ENCODE assay signal across 25 cellular contexts in the genomic region with DNA sequence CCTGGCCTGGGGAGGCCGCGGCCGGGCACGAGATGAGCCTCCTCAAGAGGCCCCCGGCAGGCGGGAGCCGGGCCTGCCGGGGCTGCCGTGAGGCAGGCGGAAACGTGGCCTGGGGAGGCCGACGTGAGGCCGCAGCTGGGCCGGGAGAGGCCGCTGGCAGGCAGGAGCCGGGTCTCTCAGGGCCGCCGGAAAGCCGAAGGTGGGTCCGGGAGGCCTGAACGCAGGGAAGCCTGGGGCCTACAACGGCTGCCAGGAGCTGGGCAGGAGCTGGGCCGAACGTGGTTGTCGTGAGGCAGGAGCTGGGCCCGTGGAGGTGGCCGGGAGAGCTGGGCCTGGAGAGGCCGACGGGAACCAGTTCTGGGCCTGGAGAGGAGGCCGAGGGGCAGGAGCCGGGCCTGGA.
"Had no signal": no experiment of that assay in that cellular context is flagged by ENCODE, and none has a peak within 500 bp of the region (broad histone marks: within the 10 kb centered on the region; RNA-seq: fewer than 3 reads in every experiment).

No MANE protein-coding gene starts in this region.

- H3K27me3 Mint-ChIP-seq: naive thymus-derived CD4-positive, alpha-beta T cell; progenitor cell of endocrine pancreas had no signal

- FAIRE-seq: urothelium cell line had no signal

- ATAC-seq: gastrocnemius medialis; left lung; naive thymus-derived CD4-positive, alpha-beta T cell had no signal

- DNase-seq: cortex of kidney; effector CD4-positive, alpha-beta T cell; foreskin fibroblast; gastrocnemius medialis; head of caudate nucleus; left cardiac atrium; mesenchymal stem cell; naive thymus-derived CD4-positive, alpha-beta T cell; nephron progenitor cell; occipital lobe; stimulated activated CD4-positive, alpha-beta T cell treated with anti-CD3 and anti-CD28 coated beads, Interleukin-12 subunit alpha, Interleukin-12 subunit beta, amount 100 ng/mL, for 4 hours; stimulated activated CD4-positive, alpha-beta T cell treated with anti-CD3 and anti-CD28 coated beads, Interleukin-1b, Interleukin-23, amount 100 ng/mL, for 48 hours; stimulated activated CD4-positive, alpha-beta T cell treated with anti-CD3 and anti-CD28 coated beads, Interleukin-4, amount 100 ng/mL, for 1 hour; stimulated activated CD8-positive, alpha-beta memory T cell treated with anti-CD3 and anti-CD28 coated beads, Interleukin-4, amount 100 ng/mL, for 48 hours; stimulated activated naive CD4-positive, alpha-beta T cell treated with Interleukin-2 at 50 U/mL for 16 hours; stomach; tibial artery had no signal

- H2AFZ ChIP-seq: parathyroid adenoma had no signal

- H3K9me3 ChIP-seq: gastrocnemius medialis had no signal

- H3K79me2 ChIP-seq: parathyroid adenoma had no signal

- H3K4me1 Mint-ChIP-seq: mesothelial cell of epicardium had no signal

- H3K4me3 ChIP-seq: dorsolateral prefrontal cortex, gastrocnemius medialis, left lung, smooth muscle cell, stomach, tibial artery, upper lobe of left lung had no signal

- H3K27ac ChIP-seq: dorsolateral prefrontal cortex, gastrocnemius medialis, left lung, parathyroid adenoma, stomach, tibial artery, upper lobe of left lung had no signal

- H3K4me2 ChIP-seq: smooth muscle cell had no signal

- H3K27ac Mint-ChIP-seq: mesothelial cell of epicardium; naive thymus-derived CD4-positive, alpha-beta T cell had no signal

- H3K27me3 ChIP-seq: dorsolateral prefrontal cortex, gastrocnemius medialis, left lung, stomach, tibial artery, upper lobe of left lung had no signal

- H3K9ac ChIP-seq: parathyroid adenoma had no signal

- H3K4me3 Mint-ChIP-seq: mesothelial cell of epicardium; naive thymus-derived CD4-positive, alpha-beta T cell; nephron progenitor cell had no signal

- H3K4me1 ChIP-seq: gastrocnemius medialis, left lung, parathyroid adenoma, stomach, tibial artery, upper lobe of left lung had no signal
